Comparison of ENCODE assay signal across 17 cellular contexts in genomic region chr16:89919535-89920406, GRCh38. TPM values are rescaled to one million over a fixed set of nuclear protein-coding genes. Genes with fewer than 3 reads are reported as not detected.
A peak's percentile ranks its signal among the peaks of the same experiment; 100 is the strongest.
DNase-seq lines count a peak whose midpoint lies in the region; ATAC-seq, FAIRE-seq and TF ChIP-seq lines count a peak whose summit lies in the region.
"Had no signal": no experiment of that assay in that cellular context is flagged by ENCODE, and none has a peak within 500 bp of the region (broad histone marks: within the 10 kb centered on the region; RNA-seq: fewer than 3 reads in every experiment).

No MANE protein-coding gene starts in this region.

- ATAC-seq in RWPE2 (ENCODE audit: low read depth) (no peak), HG03520 (IDR thresholded peaks at IDR 0.05; ENCODE audit: unreplicated experiment) (no peak)
- ATAC-seq in stimulated activated effector memory CD8-positive, alpha-beta T cell treated with anti-CD3 and anti-CD28 coated beads, Interleukin-12 subunit alpha, Interleukin-12 subunit beta, amount 100 ng/mL, for 72 hours: no peak
- ATAC-seq: left lung had no signal

- DNase-seq in activated naive CD4-positive, alpha-beta T cell treated with anti-CD3 and anti-CD28 coated beads for 36 hours: no peak
- DNase-seq in RWPE2 (ENCODE audit: low spot score) (no peak), kidney (peak; percentile 77), SHP77 treated with DMSO at 0.1 percent for 48 hours (lab: John Stamatoyannopoulos, UW) (no peak)
- DNase-seq in stimulated activated effector memory CD8-positive, alpha-beta T cell treated with anti-CD3 and anti-CD28 coated beads, Interleukin-12 subunit alpha, Interleukin-12 subunit beta, amount 100 ng/mL, for 72 hours (ENCODE audit: low spot score in 2 of 2): no peak
- DNase-seq in activated effector memory CD4-positive, alpha-beta T cell treated with anti-CD3 and anti-CD28 coated beads, Interleukin-2, amount 50 U/mL, for 16 hours: no peak
- DNase-seq: NCI-H2029 treated with DMSO at 0.1 percent for 48 hours; NCI-H526; stimulated activated CD4-positive, alpha-beta T cell treated with anti-CD3 and anti-CD28 coated beads, Interleukin-4, amount 100 ng/mL, for 1 hour; thyroid gland had no signal

- H3K4me1 ChIP-seq in RWPE2 (ENCODE audit: insufficient read depth, poor library complexity, severe bottlenecking) (peaks cover 22% of the 10 kb centered on the region), kidney (ENCODE audit: control insufficient read depth in 1 of 2, insufficient read depth in 1 of 2, low read depth in 1 of 2, low read length in 2 of 2) (peaks cover 0 to 9% of the 10 kb centered on the region in 2 donors)

- CTCF ChIA-PET in activated naive CD4-positive, alpha-beta T cell treated with anti-CD3 and anti-CD28 coated beads for 36 hours (lab: Charles Lee): interaction anchor here (1.0 to 2.6 kb wide), 3 partner anchors 9 to 44 kb away, joined by 3 to 8 read pairs (median 8); no protein-coding TSS in a partner anchor

- peaks cover 15% of the 10 kb centered on the region for H3K27me3 Mint-ChIP-seq in activated naive CD4-positive, alpha-beta T cell treated with anti-CD3 and anti-CD28 coated beads, Interleukin-2, amount 50 U/mL, for 24 hours
- H3K27me3 Mint-ChIP-seq in activated naive CD4-positive, alpha-beta T cell treated with anti-CD3 and anti-CD28 coated beads for 36 hours (ENCODE audit: low read depth): peaks cover 34% of the 10 kb centered on the region

- intact Hi-C loops in activated naive CD4-positive, alpha-beta T cell treated with anti-CD3 and anti-CD28 coated beads for 36 hours (cut with micrococcal nuclease): no loop called here
- intact Hi-C loops in kidney (cut with DNase I): no loop called here

- H3K4me3 ChIP-seq in RWPE2 (ENCODE audit: severe bottlenecking) (no peak overlapping the region), kidney (ENCODE audit: low read length in 2 of 2) (no peak overlapping the region)
- H3K4me3 ChIP-seq: left lung, thyroid gland had no signal

- no peak overlapping the region for H3K9ac ChIP-seq in kidney (ENCODE audit: low read length in 2 of 2)

- TF ChIP-seq CTCF in RWPE2 (IDR thresholded peaks at IDR 0.05; ENCODE audit: poor library complexity, severe bottlenecking): no peak
- no peak for TF ChIP-seq CTCF in kidney (IDR thresholded peaks at IDR 0.05; ENCODE audit: borderline replicate concordance, extremely low read depth, insufficient read depth)

- no peaks in the 10 kb centered on the region for H3K9me3 Mint-ChIP-seq in activated naive CD4-positive, alpha-beta T cell treated with anti-CD3 and anti-CD28 coated beads, Interleukin-2, amount 50 U/mL, for 24 hours
- no peaks in the 10 kb centered on the region for H3K9me3 Mint-ChIP-seq in activated naive CD4-positive, alpha-beta T cell treated with anti-CD3 and anti-CD28 coated beads for 36 hours
- no peaks in the 10 kb centered on the region for H3K9me3 Mint-ChIP-seq in stimulated activated effector memory CD8-positive, alpha-beta T cell treated with anti-CD3 and anti-CD28 coated beads, Interleukin-12 subunit alpha, Interleukin-12 subunit beta, amount 100 ng/mL, for 72 hours
- H3K9me3 Mint-ChIP-seq: activated T-helper 1 cell treated with anti-CD3 and anti-CD28 coated beads, Interleukin-12 subunit alpha, Interleukin-12 subunit beta, Interleukin-2, Interleukin-4 antibody, amounts not matched to agents 30 ng/mL and 10 ng/mL and 1 ng/mL, durations not matched to agents 14 hours and 24 hours and 36 hours had no signal

- H3K27ac ChIP-seq in RWPE2 (ENCODE audit: poor library complexity, severe bottlenecking) (peak overlapping the region; percentile 99), kidney (ENCODE audit: low read depth in 2 of 2, low read length in 2 of 2) (no peak overlapping the region)
- H3K27ac ChIP-seq: left lung, thyroid gland had no signal

- H3K27me3 ChIP-seq in RWPE2 (ENCODE audit: insufficient read depth, poor library complexity, severe bottlenecking): no peaks in the 10 kb centered on the region
- H3K27me3 ChIP-seq: ascending aorta had no signal

- H3K36me3 Mint-ChIP-seq in activated naive CD4-positive, alpha-beta T cell treated with anti-CD3 and anti-CD28 coated beads, Interleukin-2, amount 50 U/mL, for 24 hours: no peaks in the 10 kb centered on the region
- no peaks in the 10 kb centered on the region for H3K36me3 Mint-ChIP-seq in activated naive CD4-positive, alpha-beta T cell treated with anti-CD3 and anti-CD28 coated beads for 36 hours (ENCODE audit: low read depth)
- H3K36me3 Mint-ChIP-seq in stimulated activated effector memory CD8-positive, alpha-beta T cell treated with anti-CD3 and anti-CD28 coated beads, Interleukin-12 subunit alpha, Interleukin-12 subunit beta, amount 100 ng/mL, for 72 hours: peaks cover 15% of the 10 kb centered on the region

- peak overlapping the region; percentile 34 for H3K4me3 Mint-ChIP-seq in activated naive CD4-positive, alpha-beta T cell treated with anti-CD3 and anti-CD28 coated beads, Interleukin-2, amount 50 U/mL, for 24 hours
- H3K4me3 Mint-ChIP-seq in activated naive CD4-positive, alpha-beta T cell treated with anti-CD3 and anti-CD28 coated beads for 36 hours: no peak overlapping the region
- H3K4me3 Mint-ChIP-seq in stimulated activated effector memory CD8-positive, alpha-beta T cell treated with anti-CD3 and anti-CD28 coated beads, Interleukin-12 subunit alpha, Interleukin-12 subunit beta, amount 100 ng/mL, for 72 hours: peak overlapping the region; percentile 31

- no peak for FAIRE-seq in kidney (lab: Jason Lieb, UNC)
- FAIRE-seq: GM18507, RCC 7860 had no signal

- H3K27ac Mint-ChIP-seq in activated naive CD4-positive, alpha-beta T cell treated with anti-CD3 and anti-CD28 coated beads, Interleukin-2, amount 50 U/mL, for 24 hours: peak overlapping the region; percentile 80
- no peak overlapping the region for H3K27ac Mint-ChIP-seq in activated naive CD4-positive, alpha-beta T cell treated with anti-CD3 and anti-CD28 coated beads for 36 hours
- H3K27ac Mint-ChIP-seq in stimulated activated effector memory CD8-positive, alpha-beta T cell treated with anti-CD3 and anti-CD28 coated beads, Interleukin-12 subunit alpha, Interleukin-12 subunit beta, amount 100 ng/mL, for 72 hours: peak overlapping the region; percentile 63
- H3K27ac Mint-ChIP-seq: activated T-helper 1 cell treated with anti-CD3 and anti-CD28 coated beads, Interleukin-12 subunit alpha, Interleukin-12 subunit beta, Interleukin-2, Interleukin-4 antibody, amounts not matched to agents 30 ng/mL and 10 ng/mL and 1 ng/mL, durations not matched to agents 14 hours and 24 hours and 36 hours had no signal

- no peaks in the 10 kb centered on the region for H3K9me3 ChIP-seq in RWPE2 (ENCODE audit: severe bottlenecking)
- H3K9me3 ChIP-seq in kidney (ENCODE audit: control insufficient read depth in 1 of 2, low read length in 2 of 2): no peaks in the 10 kb centered on the region
- H3K9me3 ChIP-seq: ascending aorta, left lung, thyroid gland had no signal

- H3K4me1 Mint-ChIP-seq in activated naive CD4-positive, alpha-beta T cell treated with anti-CD3 and anti-CD28 coated beads, Interleukin-2, amount 50 U/mL, for 24 hours: peaks cover 35% of the 10 kb centered on the region
- H3K4me1 Mint-ChIP-seq in activated naive CD4-positive, alpha-beta T cell treated with anti-CD3 and anti-CD28 coated beads for 36 hours (ENCODE audit: low read depth): peaks cover 39% of the 10 kb centered on the region
- peaks cover 43% of the 10 kb centered on the region for H3K4me1 Mint-ChIP-seq in stimulated activated effector memory CD8-positive, alpha-beta T cell treated with anti-CD3 and anti-CD28 coated beads, Interleukin-12 subunit alpha, Interleukin-12 subunit beta, amount 100 ng/mL, for 72 hours

- H3K36me3 ChIP-seq in RWPE2 (ENCODE audit: low read depth) (no peaks in the 10 kb centered on the region), kidney (ENCODE audit: control insufficient read depth in 1 of 2, insufficient read depth in 2 of 2, low read length in 2 of 2) (no peaks in the 10 kb centered on the region)
- H3K36me3 ChIP-seq: ascending aorta, left lung, thyroid gland had no signal

RNA-seq across cellular contexts. Expression of gene MC1R, which starts 1.1 kb away (rescaled TPM):
- total RNA-seq in activated naive CD4-positive, alpha-beta T cell treated with anti-CD3 and anti-CD28 coated beads for 36 hours: under 1 TPM; 0.45 to 0.49 TPM
- total RNA-seq in kidney: 13.5 TPM
- polyA plus RNA-seq in kidney (ENCODE audit: insufficient read depth, low read depth, low replicate concordance): 2.1 TPM

RNA-seq across cellular contexts. Expression of gene TUBB3, which starts 3.4 kb away (rescaled TPM):
- total RNA-seq in activated naive CD4-positive, alpha-beta T cell treated with anti-CD3 and anti-CD28 coated beads for 36 hours: under 1 TPM; 0.20 to 0.38 TPM
- 35.0 TPM for total RNA-seq in kidney
- polyA plus RNA-seq in kidney (ENCODE audit: insufficient read depth, low read depth, low replicate concordance): 3.4 TPM

RNA-seq across cellular contexts. Expression of gene DEF8, which starts 28.8 kb away (rescaled TPM):
- 10 to 100 TPM; 19.7 to 20.1 TPM for total RNA-seq in activated naive CD4-positive, alpha-beta T cell treated with anti-CD3 and anti-CD28 coated beads for 36 hours
- 66.2 TPM for total RNA-seq in kidney
- polyA plus RNA-seq in kidney (ENCODE audit: insufficient read depth, low read depth, low replicate concordance): 39.3 TPM

RNA-seq across cellular contexts. Expression of gene TCF25, which starts 46.4 kb away (rescaled TPM):
- total RNA-seq in activated naive CD4-positive, alpha-beta T cell treated with anti-CD3 and anti-CD28 coated beads for 36 hours: 100 to 1,000 TPM; 108 to 109 TPM
- total RNA-seq in kidney: 209 TPM
- polyA plus RNA-seq in kidney (ENCODE audit: insufficient read depth, low read depth, low replicate concordance): 157 TPM

Comparison
In these comparisons a context has a peak if more than half of its experiments do, and no peak if none do; other contexts are left out.
1. RNA of gene TUBB3, which starts 3.4 kb away (total RNA-seq): 35.0 TPM in kidney (single experiment); 0.20 to 0.38 TPM in activated naive CD4-positive, alpha-beta T cell treated with anti-CD3 and anti-CD28 coated beads for 36 hours; every median in the first group is over 10 times any median in the second.